In genomic region chr16:65572156-65572555, GRCh38 we compare ENCODE assay signal across 15 cellular contexts.
A peak's percentile ranks its signal among the peaks of the same experiment; 100 is the strongest.
DNase-seq lines count a peak whose midpoint lies in the region; ATAC-seq and TF ChIP-seq lines count a peak whose summit lies in the region.
"Had no signal": no experiment of that assay in that cellular context is flagged by ENCODE, and none has a peak within 500 bp of the region (broad histone marks: within the 10 kb centered on the region; RNA-seq: fewer than 3 reads in every experiment).

No MANE protein-coding gene starts in this region.

- H3K27ac ChIP-seq in upper lobe of left lung, result no peak overlapping the region
- H3K27ac ChIP-seq: testis had no signal

- peak overlapping the region; percentile 10 for H3K4me2 ChIP-seq in skeletal muscle satellite cell (ENCODE audit: low read length)

- H3K4me1 ChIP-seq in skeletal muscle satellite cell (ENCODE audit: control insufficient read depth, insufficient read depth, low read length) (peaks cover 12% of the 10 kb centered on the region), upper lobe of left lung (no peaks in the 10 kb centered on the region)
- H3K4me1 ChIP-seq: testis had no signal

- WGBS in upper lobe of left lung, 2 donors, result 92 to 93% methylated on average over 1 of the region's 1 CpG

- H3K9ac ChIP-seq in skeletal muscle satellite cell (ENCODE audit: low read depth, low read length), result no peak overlapping the region

- TF ChIP-seq CTCF in fibroblast of pulmonary artery (IDR thresholded peaks at IDR 0.05; ENCODE audit: low read length, missing control alignments) (peak; percentile 6), upper lobe of left lung (IDR thresholded peaks at IDR 0.05) (no peak)

- H3K4me3 ChIP-seq in fibroblast of pulmonary artery (replicated peaks; ENCODE audit: low read depth, low read length), result no peak overlapping the region
- H3K4me3 ChIP-seq in skeletal muscle satellite cell (ENCODE audit: low read length), result no peak overlapping the region
- H3K4me3 ChIP-seq in upper lobe of left lung, result no peak overlapping the region
- H3K4me3 ChIP-seq: skin epidermis, testis had no signal

- no peak for TF ChIP-seq EP300 in upper lobe of left lung (IDR thresholded peaks at IDR 0.05)

- H3K36me3 ChIP-seq in skeletal muscle satellite cell (ENCODE audit: insufficient read depth, low read length), result no peaks in the 10 kb centered on the region
- no peaks in the 10 kb centered on the region for H3K36me3 ChIP-seq in upper lobe of left lung

- H3K27me3 ChIP-seq in skeletal muscle satellite cell (ENCODE audit: control insufficient read depth, insufficient read depth, low read length) (no peaks in the 10 kb centered on the region), upper lobe of left lung (no peaks in the 10 kb centered on the region)
- H3K27me3 ChIP-seq: testis had no signal

- TF ChIP-seq POLR2A in upper lobe of left lung (IDR thresholded peaks at IDR 0.05), result no peak

- H3K9me3 ChIP-seq in skeletal muscle satellite cell (replicated peaks; ENCODE audit: low read length) (no peaks in the 10 kb centered on the region), upper lobe of left lung (no peaks in the 10 kb centered on the region)
- H3K9me3 ChIP-seq: testis had no signal

- peak; percentile 58 for DNase-seq in H4 (ENCODE audit: low spot score)
- DNase-seq in SW480 (ENCODE audit: low spot score), result peak; percentile 31
- DNase-seq in fibroblast of pulmonary artery (ENCODE audit: low read depth), result peak; percentile 80
- no peak for DNase-seq in upper lobe of left lung
- DNase-seq: activated CD4-positive, alpha-beta T cell treated with anti-CD3 and anti-CD28 coated beads, Interleukin-2, amount 10 ng/mL, durations not matched to agents 7 days and 5 days; DND-41; foreskin melanocyte; naive thymus-derived CD8-positive, alpha-beta T cell; NCI-H345; testis had no signal

- ATAC-seq in HG02884 (IDR thresholded peaks at IDR 0.05; ENCODE audit: unreplicated experiment) (no peak), HG03469 (IDR thresholded peaks at IDR 0.05; ENCODE audit: unreplicated experiment) (no peak), upper lobe of left lung (ENCODE audit: low FRiP score in 2 of 2) (no peak)
- ATAC-seq: activated T-helper 17 cell treated with anti-CD3 and anti-CD28 coated beads, Interleukin-2, amount 50 U/mL, for 72 hours; naive thymus-derived CD8-positive, alpha-beta T cell had no signal

Comparison
In these comparisons a context has a peak if more than half of its experiments do, and no peak if none do; other contexts are left out.
1. DNase-seq: peak in H4 (single experiment), SW480 (single experiment) and fibroblast of pulmonary artery (single experiment); none in upper lobe of left lung (0 of 2).